ENCODE assay signal across 8 cellular contexts in genomic region chr15:28021281-28022039, GRCh38.
DNase-seq lines count a peak whose midpoint lies in the region; ATAC-seq, FAIRE-seq and TF ChIP-seq lines count a peak whose summit lies in the region.

No MANE protein-coding gene starts in this region.

- no peak overlapping the region for H3K27ac ChIP-seq in osteoblast (ENCODE audit: low read depth, low read length)

- no peaks in the 10 kb centered on the region for H3K79me2 ChIP-seq in osteoblast (ENCODE audit: insufficient read depth, low read length)

- H3K27me3 ChIP-seq in MG63, result no peaks in the 10 kb centered on the region
- no peaks in the 10 kb centered on the region for H3K27me3 ChIP-seq in osteoblast (ENCODE audit: insufficient read depth, low read length)

- no peaks in the 10 kb centered on the region for H4K20me1 ChIP-seq in osteoblast (ENCODE audit: insufficient read depth, low read length)

- H3K4me2 ChIP-seq in osteoblast (ENCODE audit: insufficient read depth, low read length), result no peak overlapping the region

- DNase-seq in DMS79 treated with DMSO at 0.1 percent for 48 hours (lab: John Stamatoyannopoulos, UW) (peak; percentile 96), MG63 (peak; percentile 81), RCC 7860 (ENCODE audit: low spot score) (peak; percentile 96), fibroblast of mammary gland (ENCODE audit: low read depth) (peak; percentile 11), osteoblast (ENCODE audit: insufficient read length, low spot score, missing footprints) (peak; percentile 78)
- no peak for DNase-seq in activated effector memory CD4-positive, alpha-beta T cell treated with anti-CD3 and anti-CD28 coated beads, Interleukin-2, amount 50 U/mL, for 16 hours

- FAIRE-seq in RCC 7860 (lab: Jason Lieb, UNC), result peak; percentile 70

- H3K9me3 ChIP-seq in MG63 (no peaks in the 10 kb centered on the region), osteoblast (ENCODE audit: low read depth, low read length) (no peaks in the 10 kb centered on the region)

- H3K36me3 ChIP-seq in MG63 (no peaks in the 10 kb centered on the region), osteoblast (ENCODE audit: insufficient read depth, low read length) (no peaks in the 10 kb centered on the region)

- H3K4me1 ChIP-seq in osteoblast (ENCODE audit: insufficient read depth, low read length), result no peaks in the 10 kb centered on the region

- ATAC-seq in GM18519 (IDR thresholded peaks at IDR 0.05; ENCODE audit: low FRiP score, unreplicated experiment) (no peak), HG03378 (IDR thresholded peaks at IDR 0.05; ENCODE audit: unreplicated experiment) (no peak)

- TF ChIP-seq CTCF in fibroblast of mammary gland (conservative IDR thresholded peaks at IDR 0.05; ENCODE audit: control insufficient read depth, insufficient read depth, low read depth, low read length) (no peak), osteoblast (IDR thresholded peaks at IDR 0.05; ENCODE audit: extremely low read depth, low read depth, low read length) (peak; percentile 15)

- H2AFZ ChIP-seq in osteoblast (ENCODE audit: low read length), result no peak overlapping the region

- H3K4me3 ChIP-seq in MG63, result no peak overlapping the region
- no peak overlapping the region for H3K4me3 ChIP-seq in fibroblast of mammary gland (ENCODE audit: control insufficient read depth, low read depth, low read length)
- no peak overlapping the region for H3K4me3 ChIP-seq in osteoblast (ENCODE audit: insufficient read depth, low read length)
